20 cellular contexts compared by ENCODE assay signal in the genomic region with DNA sequence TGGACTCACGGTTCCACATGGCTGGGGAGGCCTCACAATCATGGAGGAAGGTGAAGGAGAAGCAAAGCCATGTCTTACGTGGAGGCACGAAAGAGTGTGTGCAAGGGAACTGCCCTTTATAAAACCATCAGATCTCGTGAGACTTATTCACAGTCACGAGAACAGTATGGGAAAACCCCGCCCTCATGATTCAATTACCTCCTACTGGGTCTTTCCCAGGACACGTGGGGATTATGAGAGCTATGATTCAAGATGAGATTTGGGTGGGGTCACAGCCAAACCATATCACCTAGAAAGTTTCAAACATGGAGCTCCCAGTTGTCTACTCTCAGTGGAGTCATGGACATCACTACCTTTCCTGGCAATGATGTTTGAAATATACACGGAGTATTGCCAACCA. TPM values are rescaled to one million over a fixed set of nuclear protein-coding genes. Genes with fewer than 3 reads are reported as not detected.
A peak's percentile ranks its signal among the peaks of the same experiment; 100 is the strongest.
DNase-seq lines count a peak whose midpoint lies in the region; ATAC-seq, FAIRE-seq and TF ChIP-seq lines count a peak whose summit lies in the region.
"Had no signal": no experiment of that assay in that cellular context is flagged by ENCODE, and none has a peak within 500 bp of the region (broad histone marks: within the 10 kb centered on the region; RNA-seq: fewer than 3 reads in every experiment).

No MANE protein-coding gene starts in this region.

- no peaks in the 10 kb centered on the region for H3K36me3 ChIP-seq in hepatocyte (replicated peaks; ENCODE audit: insufficient read depth, low read depth)
- H3K36me3 ChIP-seq: spleen, thyroid gland had no signal

- peaks cover 33% of the 10 kb centered on the region for H3K4me1 Mint-ChIP-seq in activated T-cell treated with anti-CD3 and anti-CD28 coated beads, Interleukin-2, amount 50 U/mL, for 72 hours (ENCODE audit: low read depth)
- H3K4me1 Mint-ChIP-seq: WTC11 had no signal

- peak overlapping the region; percentile 25 for H3K27ac Mint-ChIP-seq in activated T-cell treated with anti-CD3 and anti-CD28 coated beads, Interleukin-2, amount 50 U/mL, for 72 hours
- H3K27ac Mint-ChIP-seq: dendritic cell treated with granulocyte-macrophage colony-stimulating factor and Interleukin-4, amounts not matched to agents 40 ng/mL and 50 ng/mL, for 4 days; WTC11 had no signal

- H3K36me3 Mint-ChIP-seq in activated T-cell treated with anti-CD3 and anti-CD28 coated beads, Interleukin-2, amount 50 U/mL, for 72 hours (ENCODE audit: insufficient read depth in 2 of 2) = no peaks in the 10 kb centered on the region
- H3K36me3 Mint-ChIP-seq: WTC11 had no signal

- peak overlapping the region; percentile 12 to 14 for H3K4me3 Mint-ChIP-seq in activated T-cell treated with anti-CD3 and anti-CD28 coated beads, Interleukin-2, amount 50 U/mL, for 72 hours
- H3K4me3 Mint-ChIP-seq: dendritic cell treated with granulocyte-macrophage colony-stimulating factor and Interleukin-4, amounts not matched to agents 40 ng/mL and 50 ng/mL, for 4 days; WTC11 had no signal

- no peak overlapping the region for H3K27ac ChIP-seq in hepatocyte
- H3K27ac ChIP-seq: body of pancreas, spleen, thyroid gland had no signal

- no peak overlapping the region for H3K4me2 ChIP-seq in hepatocyte

- H3K4me1 ChIP-seq in hepatocyte (ENCODE audit: insufficient read depth) = no peaks in the 10 kb centered on the region
- H3K4me1 ChIP-seq: body of pancreas, spleen had no signal

- H3K4me3 ChIP-seq in hepatocyte = no peak overlapping the region
- H3K4me3 ChIP-seq: body of pancreas, spleen, thyroid gland had no signal

- H3K9me3 ChIP-seq in hepatocyte (ENCODE audit: low read depth) = no peaks in the 10 kb centered on the region
- H3K9me3 ChIP-seq: body of pancreas, spleen, thyroid gland had no signal

- no peak for TF ChIP-seq POLR2A in GM12892 (IDR thresholded peaks at IDR 0.05; ENCODE audit: low read depth, low read length)

- peaks cover 0 to 6% of the 10 kb centered on the region in 2 donors for H3K9me3 Mint-ChIP-seq in activated T-cell treated with anti-CD3 and anti-CD28 coated beads, Interleukin-2, amount 50 U/mL, for 72 hours
- H3K9me3 Mint-ChIP-seq: dendritic cell treated with granulocyte-macrophage colony-stimulating factor and Interleukin-4, amounts not matched to agents 40 ng/mL and 50 ng/mL, for 4 days; WTC11 had no signal

- H4K20me1 ChIP-seq in hepatocyte (ENCODE audit: insufficient read depth, poor library complexity, severe bottlenecking) = no peaks in the 10 kb centered on the region

- H3K27me3 Mint-ChIP-seq in activated T-cell treated with anti-CD3 and anti-CD28 coated beads, Interleukin-2, amount 50 U/mL, for 72 hours (ENCODE audit: low read depth) = peaks cover 12% of the 10 kb centered on the region

- peak; percentile 40 for FAIRE-seq in GM12892 (lab: Jason Lieb, UNC)
- FAIRE-seq: D721Med, H54 had no signal

- no peak for TF ChIP-seq CTCF in hepatocyte (IDR thresholded peaks at IDR 0.05; ENCODE audit: poor library complexity)

- H3K27me3 ChIP-seq in hepatocyte = no peaks in the 10 kb centered on the region
- H3K27me3 ChIP-seq: body of pancreas, spleen, thyroid gland had no signal

- DNase-seq in Daoy (ENCODE audit: low read depth) (peak; percentile 27), GM12892 (ENCODE audit: insufficient read length) (no peak), hepatocyte (ENCODE audit: low spot score) (no peak), T1000 (lab: John Stamatoyannopoulos, UW) (no peak)
- peak; percentile 41 to 50 for DNase-seq in activated T-cell treated with anti-CD3 and anti-CD28 coated beads, Interleukin-2, amount 50 U/mL, for 72 hours
- DNase-seq in stimulated activated CD4-positive, alpha-beta T cell treated with anti-CD3 and anti-CD28 coated beads, Interleukin-1b, Interleukin-23, amount 100 ng/mL, for 24 hours (ENCODE audit: low read depth in 4 of 4, low spot score in 1 of 4) = peak in 3 of 4 experiments; percentile 7 to 41 (median 24)
- DNase-seq: activated gamma-delta T cell; body of pancreas; erythroblast; glutamatergic neuron; KG1; NCI-H1105 treated with DMSO at 0.1 percent for 48 hours; NK-92 treated with Interleukin-12 subunit alpha and Interleukin-12 subunit beta, amount 100 ng/mL, for 24 hours; spleen; thyroid gland had no signal

- peak; percentile 58 to 73 for ATAC-seq in activated T-cell treated with anti-CD3 and anti-CD28 coated beads, Interleukin-2, amount 50 U/mL, for 72 hours (replicated peaks in 1 of 2)
- ATAC-seq in GM19463 (IDR thresholded peaks at IDR 0.05; ENCODE audit: unreplicated experiment) = no peak
- ATAC-seq: body of pancreas, WTC11 had no signal

- no peak overlapping the region for H2AFZ ChIP-seq in hepatocyte

- 85% methylated on average over 8 of the region's 8 CpGs for WGBS in hepatocyte (ENCODE audit: low lambda C conversion rate, missing lambda C conversion rate)

- H3K79me2 ChIP-seq in hepatocyte = no peaks in the 10 kb centered on the region

- H3K9me2 ChIP-seq in hepatocyte (replicated peaks; ENCODE audit: insufficient read depth) = no peaks in the 10 kb centered on the region

RNA-seq across cellular contexts. Expression of gene CYCS, which starts 49.6 kb away (rescaled TPM):
- 176 and 218 TPM in 2 replicates for total RNA-seq in Daoy (2014; rRNA removed; shearing (Covaris generic))
- 236 TPM for polyA plus RNA-seq in GM12892 (2012; ENCODE audit: missing spikeins)
- 100 to 1,000 TPM; 147 to 158 TPM for total RNA-seq in activated T-cell treated with anti-CD3 and anti-CD28 coated beads, Interleukin-2, amount 50 U/mL, for 72 hours
- 78.7 and 91.3 TPM in 2 replicates for total RNA-seq in hepatocyte
- polyA plus RNA-seq in hepatocyte = 129 and 155 TPM in 2 replicates

Comparison
In these comparisons a context has a peak if more than half of its experiments do, and no peak if none do; other contexts are left out.
1. DNase-seq: peak in Daoy (single experiment), activated T-cell treated with anti-CD3 and anti-CD28 coated beads, Interleukin-2, amount 50 U/mL, for 72 hours (2 of 2) and stimulated activated CD4-positive, alpha-beta T cell treated with anti-CD3 and anti-CD28 coated beads, Interleukin-1b, Interleukin-23, amount 100 ng/mL, for 24 hours (3 of 4); none in GM12892 (single experiment), hepatocyte (single experiment) and T1000 (single experiment).